In the genomic region with DNA sequence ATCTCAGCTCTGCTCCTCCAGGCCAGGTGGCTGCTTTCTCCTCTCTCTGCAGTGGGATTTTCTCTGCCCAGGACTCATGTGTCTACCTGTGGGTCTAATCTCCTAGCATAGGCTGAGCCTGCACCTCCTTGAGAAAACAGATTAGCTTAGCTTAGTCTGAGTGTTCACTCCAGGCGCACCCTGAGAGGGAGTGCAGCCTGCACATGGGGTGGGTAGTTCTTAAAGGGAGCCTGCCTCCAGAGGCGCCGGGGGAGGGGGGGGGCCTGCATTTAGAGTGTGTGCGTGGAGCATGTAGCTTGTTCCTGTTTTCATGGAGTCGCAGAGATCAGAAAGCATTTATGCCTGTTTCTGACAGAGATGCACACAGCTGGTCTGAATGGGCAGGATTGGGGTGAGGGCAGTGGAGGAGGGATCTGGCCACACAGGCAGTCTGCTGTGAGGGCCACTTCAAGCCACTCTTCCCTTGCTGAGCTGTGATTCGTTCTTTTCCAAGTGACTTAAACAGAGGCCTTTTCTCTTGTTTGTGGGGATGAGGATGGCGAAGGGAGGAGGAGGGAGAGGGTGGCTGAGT, we compare ENCODE assay signal across 10 cellular contexts.
A peak's percentile ranks its signal among the peaks of the same experiment; 100 is the strongest.
DNase-seq lines count a peak whose midpoint lies in the region; ATAC-seq lines count a peak whose summit lies in the region.
"Had no signal": no experiment of that assay in that cellular context is flagged by ENCODE, and none has a peak within 500 bp of the region (broad histone marks: within the 10 kb centered on the region; RNA-seq: fewer than 3 reads in every experiment).

No MANE protein-coding gene starts in this region.

- ATAC-seq in HG03342 (IDR thresholded peaks at IDR 0.05; ENCODE audit: unreplicated experiment) (no peak), HG03432 (IDR thresholded peaks at IDR 0.05; ENCODE audit: unreplicated experiment) (no peak)

- DNase-seq in DMS79 (lab: John Stamatoyannopoulos, UW), result peak; percentile 35
- DNase-seq in NCI-H510A treated with DMSO at 0.1 percent for 48 hours (lab: John Stamatoyannopoulos, UW), result peak; percentile 90
- peak; percentile 69 for DNase-seq in ecto neural progenitor cell (ENCODE audit: low spot score)
- DNase-seq in nucleus accumbens (lab: John Stamatoyannopoulos, UW), result peak in 49 of 56 donors; percentile 33 to 85 (median 61)
- DNase-seq in GM19240 (ENCODE audit: insufficient read length, low spot score), result no peak
- no peak for DNase-seq in AG08395 (ENCODE audit: low spot score)
- DNase-seq: stimulated activated CD8-positive, alpha-beta memory T cell treated with anti-CD3 and anti-CD28 coated beads, Interleukin-4, amount 100 ng/mL, for 48 hours; T-helper 1 cell had no signal

Comparison
In these comparisons a context has a peak if more than half of its experiments do, and no peak if none do; other contexts are left out.
1. DNase-seq: peak in DMS79 (single experiment), NCI-H510A treated with DMSO at 0.1 percent for 48 hours (single experiment), ecto neural progenitor cell (single experiment) and nucleus accumbens (49 of 56); none in GM19240 (single experiment) and AG08395 (single experiment).